In genomic region chr4:79209822-79210635, GRCh38 we compare ENCODE assay signal across 10 cellular contexts.
A peak's percentile ranks its signal among the peaks of the same experiment; 100 is the strongest.
DNase-seq lines count a peak whose midpoint lies in the region; ATAC-seq and TF ChIP-seq lines count a peak whose summit lies in the region.
"Had no signal": no experiment of that assay in that cellular context is flagged by ENCODE, and none has a peak within 500 bp of the region (broad histone marks: within the 10 kb centered on the region; RNA-seq: fewer than 3 reads in every experiment).

No MANE protein-coding gene starts in this region.

- 72% methylated on average over 14 of the region's 14 CpGs for WGBS in right cardiac atrium
- 80 to 81% methylated on average over 14 of the region's 14 CpGs for WGBS in tibial nerve, 2 donors

- no peaks in the 10 kb centered on the region for H3K9me3 ChIP-seq in right cardiac atrium (ENCODE audit: control insufficient read depth, low read length)
- H3K9me3 ChIP-seq in tibial nerve: peaks cover 0 to 25% (median 3%) of the 10 kb centered on the region in 4 donors

- POLR2A ChIA-PET in HEK293T (lab: Yijun Ruan, JAX): no interaction called here

- intact Hi-C loops in right cardiac atrium (cut with DNase I) (no loop called here), left ventricle myocardium superior (cut with micrococcal nuclease) (no loop called here)

- H3K4me3 ChIP-seq in right cardiac atrium (ENCODE audit: low read length) (no peak overlapping the region), tibial nerve (no peak overlapping the region)
- H3K4me3 ChIP-seq: heart right ventricle had no signal

- H3K27ac ChIP-seq in right cardiac atrium (ENCODE audit: low read length) (no peak overlapping the region), tibial nerve (no peak overlapping the region)
- H3K27ac ChIP-seq: heart right ventricle had no signal

- ATAC-seq in right cardiac atrium: peak; percentile 68 to 96
- ATAC-seq in left ventricle myocardium superior: no peak
- no peak for ATAC-seq in GM21717 (IDR thresholded peaks at IDR 0.05; ENCODE audit: unreplicated experiment)
- no peak for ATAC-seq in GM19467 (IDR thresholded peaks at IDR 0.05; ENCODE audit: unreplicated experiment)
- ATAC-seq: heart right ventricle had no signal

- H3K4me1 ChIP-seq in right cardiac atrium (ENCODE audit: control insufficient read depth, insufficient read depth, low read length) (no peaks in the 10 kb centered on the region), tibial nerve (no peaks in the 10 kb centered on the region)

- H3K27me3 ChIP-seq in right cardiac atrium (ENCODE audit: control insufficient read depth, insufficient read depth) (no peaks in the 10 kb centered on the region), tibial nerve (no peaks in the 10 kb centered on the region)
- H3K27me3 ChIP-seq: heart right ventricle had no signal

- no peak for TF ChIP-seq POLR2A in tibial nerve (IDR thresholded peaks at IDR 0.05)

- CTCF ChIA-PET in HEK293T (lab: Yijun Ruan, JAX): no interaction called here

- TF ChIP-seq EP300 in tibial nerve (IDR thresholded peaks at IDR 0.05): no peak

- TF ChIP-seq CTCF in tibial nerve (IDR thresholded peaks at IDR 0.05): no peak

- DNase-seq in right cardiac atrium (peak; percentile 28 to 56 (median 31)), left ventricle myocardium superior (no peak), UCSD-AML1 (lab: John Stamatoyannopoulos, UW; ENCODE audit: unreplicated experiment) (peak; percentile 39), kidney glomerular epithelial cell (lab: John Stamatoyannopoulos, UW) (peak; percentile 40), HEK293T (ENCODE audit: extremely low spot score) (no peak), tibial nerve (ENCODE audit: low spot score in 2 of 2) (no peak)
- DNase-seq: T1000 had no signal

- no peaks in the 10 kb centered on the region for H3K36me3 ChIP-seq in tibial nerve
- H3K36me3 ChIP-seq: heart right ventricle had no signal

TF ChIP-seq in HEK293T, 16 proteins besides CTCF, POLR2A, EP300 and RAD21:
- no peak for TF ChIP-seq ELF4 (IDR thresholded peaks at IDR 0.05)
- no peak for TF ChIP-seq TARDBP (IDR thresholded peaks at IDR 0.05)
- TF ChIP-seq FOXM1 (IDR thresholded peaks at IDR 0.05; ENCODE audit: borderline replicate concordance): no peak
- no peak for TF ChIP-seq FOXK2 (IDR thresholded peaks at IDR 0.05)
- no peak for TF ChIP-seq CTBP1 (IDR thresholded peaks at IDR 0.05; ENCODE audit: borderline replicate concordance)
- TF ChIP-seq SUZ12 (IDR thresholded peaks at IDR 0.05): no peak
- no peak for TF ChIP-seq FOXA1 (IDR thresholded peaks at IDR 0.05)
- TF ChIP-seq BHLHE40 (IDR thresholded peaks at IDR 0.05; ENCODE audit: borderline replicate concordance): no peak
- TF ChIP-seq PKNOX1 (IDR thresholded peaks at IDR 0.05): no peak
- no peak for TF ChIP-seq ARNT (IDR thresholded peaks at IDR 0.05)
- no peak for TF ChIP-seq L3MBTL2 (conservative IDR thresholded peaks at IDR 0.05)
- TF ChIP-seq SP1 (IDR thresholded peaks at IDR 0.05): no peak
TF ChIP-seq in HEK293T: peak in this region for 0.

Comparison
In these comparisons a context has a peak if more than half of its experiments do, and no peak if none do; other contexts are left out.
1. ATAC-seq: peak in right cardiac atrium (2 of 2); none in left ventricle myocardium superior (single experiment), GM21717 (single experiment) and GM19467 (single experiment).
2. DNase-seq: peak in right cardiac atrium (3 of 3), UCSD-AML1 (single experiment) and kidney glomerular epithelial cell (single experiment); none in left ventricle myocardium superior (single experiment), HEK293T (single experiment) and tibial nerve (0 of 2).